ENCODE assay signal across 1 cellular context in the genomic region with DNA sequence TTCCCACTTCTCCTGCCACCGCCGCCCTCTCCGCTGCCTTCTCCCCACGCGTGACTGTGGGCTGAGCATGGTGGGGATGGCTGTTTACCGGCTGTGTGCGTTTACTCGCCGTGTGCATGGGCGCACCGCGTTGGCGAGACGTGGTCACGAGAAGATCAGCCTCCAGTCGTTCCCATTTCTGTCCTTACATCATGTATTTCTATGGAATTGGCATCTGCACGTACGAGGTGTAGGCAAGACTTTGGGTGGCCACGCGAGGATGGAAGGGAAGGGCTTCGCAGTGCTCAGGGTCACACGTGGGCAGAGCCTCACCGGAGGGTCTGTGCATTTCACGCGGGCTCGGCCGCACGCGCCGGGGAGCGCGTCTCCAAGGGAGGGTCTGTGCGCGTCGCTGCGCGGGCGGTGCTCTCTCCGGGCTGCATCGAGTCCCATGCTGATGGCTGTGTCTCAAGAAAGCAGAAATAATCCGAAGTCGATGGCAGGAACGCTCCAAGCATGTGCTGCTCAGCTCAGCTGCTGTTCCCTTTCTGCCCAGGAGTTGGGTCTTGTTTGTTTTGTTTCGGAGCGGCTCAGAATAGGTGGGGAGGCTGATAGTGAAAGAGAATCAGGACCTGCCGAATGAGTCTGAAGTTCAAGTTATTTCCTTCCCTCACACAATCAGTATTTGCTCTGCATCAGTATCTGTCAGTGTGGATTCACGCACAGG.
TF ChIP-seq lines count a peak whose summit lies in the region.

No MANE protein-coding gene starts in this region.

TF ChIP-seq in K562, 482 proteins besides CTCF, POLR2A, EP300 and RAD21 (continued from another document):
- TF ChIP-seq, protein P1, sequence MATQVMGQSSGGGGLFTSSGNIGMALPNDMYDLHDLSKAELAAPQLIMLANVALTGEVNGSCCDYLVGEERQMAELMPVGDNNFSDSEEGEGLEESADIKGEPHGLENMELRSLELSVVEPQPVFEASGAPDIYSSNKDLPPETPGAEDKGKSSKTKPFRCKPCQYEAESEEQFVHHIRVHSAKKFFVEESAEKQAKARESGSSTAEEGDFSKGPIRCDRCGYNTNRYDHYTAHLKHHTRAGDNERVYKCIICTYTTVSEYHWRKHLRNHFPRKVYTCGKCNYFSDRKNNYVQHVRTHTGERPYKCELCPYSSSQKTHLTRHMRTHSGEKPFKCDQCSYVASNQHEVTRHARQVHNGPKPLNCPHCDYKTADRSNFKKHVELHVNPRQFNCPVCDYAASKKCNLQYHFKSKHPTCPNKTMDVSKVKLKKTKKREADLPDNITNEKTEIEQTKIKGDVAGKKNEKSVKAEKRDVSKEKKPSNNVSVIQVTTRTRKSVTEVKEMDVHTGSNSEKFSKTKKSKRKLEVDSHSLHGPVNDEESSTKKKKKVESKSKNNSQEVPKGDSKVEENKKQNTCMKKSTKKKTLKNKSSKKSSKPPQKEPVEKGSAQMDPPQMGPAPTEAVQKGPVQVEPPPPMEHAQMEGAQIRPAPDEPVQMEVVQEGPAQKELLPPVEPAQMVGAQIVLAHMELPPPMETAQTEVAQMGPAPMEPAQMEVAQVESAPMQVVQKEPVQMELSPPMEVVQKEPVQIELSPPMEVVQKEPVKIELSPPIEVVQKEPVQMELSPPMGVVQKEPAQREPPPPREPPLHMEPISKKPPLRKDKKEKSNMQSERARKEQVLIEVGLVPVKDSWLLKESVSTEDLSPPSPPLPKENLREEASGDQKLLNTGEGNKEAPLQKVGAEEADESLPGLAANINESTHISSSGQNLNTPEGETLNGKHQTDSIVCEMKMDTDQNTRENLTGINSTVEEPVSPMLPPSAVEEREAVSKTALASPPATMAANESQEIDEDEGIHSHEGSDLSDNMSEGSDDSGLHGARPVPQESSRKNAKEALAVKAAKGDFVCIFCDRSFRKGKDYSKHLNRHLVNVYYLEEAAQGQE (CRISPR knock-in tag; IDR thresholded peaks at IDR 0.05; ENCODE audit: low read depth): no peak
- no peak for TF ChIP-seq NR2C2 (CRISPR knock-in tag; IDR thresholded peaks at IDR 0.05)
- no peak for TF ChIP-seq NR2C2 (tag; IDR thresholded peaks at IDR 0.05)
- no peak for TF ChIP-seq IFI16 (CRISPR knock-in tag; IDR thresholded peaks at IDR 0.05)
- TF ChIP-seq, protein P2, sequence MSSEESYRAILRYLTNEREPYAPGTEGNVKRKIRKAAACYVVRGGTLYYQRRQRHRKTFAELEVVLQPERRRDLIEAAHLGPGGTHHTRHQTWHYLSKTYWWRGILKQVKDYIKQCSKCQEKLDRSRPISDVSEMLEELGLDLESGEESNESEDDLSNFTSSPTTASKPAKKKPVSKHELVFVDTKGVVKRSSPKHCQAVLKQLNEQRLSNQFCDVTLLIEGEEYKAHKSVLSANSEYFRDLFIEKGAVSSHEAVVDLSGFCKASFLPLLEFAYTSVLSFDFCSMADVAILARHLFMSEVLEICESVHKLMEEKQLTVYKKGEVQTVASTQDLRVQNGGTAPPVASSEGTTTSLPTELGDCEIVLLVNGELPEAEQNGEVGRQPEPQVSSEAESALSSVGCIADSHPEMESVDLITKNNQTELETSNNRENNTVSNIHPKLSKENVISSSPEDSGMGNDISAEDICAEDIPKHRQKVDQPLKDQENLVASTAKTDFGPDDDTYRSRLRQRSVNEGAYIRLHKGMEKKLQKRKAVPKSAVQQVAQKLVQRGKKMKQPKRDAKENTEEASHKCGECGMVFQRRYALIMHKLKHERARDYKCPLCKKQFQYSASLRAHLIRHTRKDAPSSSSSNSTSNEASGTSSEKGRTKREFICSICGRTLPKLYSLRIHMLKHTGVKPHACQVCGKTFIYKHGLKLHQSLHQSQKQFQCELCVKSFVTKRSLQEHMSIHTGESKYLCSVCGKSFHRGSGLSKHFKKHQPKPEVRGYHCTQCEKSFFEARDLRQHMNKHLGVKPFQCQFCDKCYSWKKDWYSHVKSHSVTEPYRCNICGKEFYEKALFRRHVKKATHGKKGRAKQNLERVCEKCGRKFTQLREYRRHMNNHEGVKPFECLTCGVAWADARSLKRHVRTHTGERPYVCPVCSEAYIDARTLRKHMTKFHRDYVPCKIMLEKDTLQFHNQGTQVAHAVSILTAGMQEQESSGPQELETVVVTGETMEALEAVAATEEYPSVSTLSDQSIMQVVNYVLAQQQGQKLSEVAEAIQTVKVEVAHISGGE (CRISPR knock-in tag; IDR thresholded peaks at IDR 0.05): no peak
